11 cellular contexts compared by ENCODE assay signal in genomic region chr7:107119376-107120100, GRCh38.
"Had no signal": no experiment of that assay in that cellular context is flagged by ENCODE, and none has a peak within 500 bp of the region (broad histone marks: within the 10 kb centered on the region; RNA-seq: fewer than 3 reads in every experiment).

No MANE protein-coding gene starts in this region.

- H3K9me3 Mint-ChIP-seq: activated naive CD4-positive, alpha-beta T cell treated with anti-CD3 and anti-CD28 coated beads for 36 hours; dendritic cell treated with granulocyte-macrophage colony-stimulating factor and Interleukin-4, amounts not matched to agents 40 ng/mL and 50 ng/mL, for 4 days; memory B cell; nephron progenitor cell; T-cell had no signal

- H3K27ac ChIP-seq: body of pancreas, stomach had no signal

- H3K27me3 ChIP-seq: body of pancreas, stomach had no signal

- H3K4me1 Mint-ChIP-seq: memory B cell, T-cell had no signal

- H3K36me3 Mint-ChIP-seq: memory B cell, T-cell had no signal

- H3K36me3 ChIP-seq: stomach had no signal

- ATAC-seq: body of pancreas, left lobe of liver, T-cell had no signal

- H3K9me3 ChIP-seq: body of pancreas, stomach had no signal

- H3K4me3 Mint-ChIP-seq: activated naive CD4-positive, alpha-beta T cell treated with anti-CD3 and anti-CD28 coated beads for 36 hours; dendritic cell treated with granulocyte-macrophage colony-stimulating factor and Interleukin-4, amounts not matched to agents 40 ng/mL and 50 ng/mL, for 4 days; memory B cell; nephron progenitor cell; T-cell had no signal

- DNase-seq: activated CD4-positive, alpha-beta T cell treated with anti-CD3 and anti-CD28 coated beads for 4 hours; activated CD8-positive, alpha-beta memory T cell treated with anti-CD3 and anti-CD28 coated beads for 24 hours; activated naive CD4-positive, alpha-beta T cell treated with anti-CD3 and anti-CD28 coated beads for 36 hours; body of pancreas; nephron progenitor cell; stomach; T-cell; T1000 had no signal

- H3K27ac Mint-ChIP-seq: activated naive CD4-positive, alpha-beta T cell treated with anti-CD3 and anti-CD28 coated beads for 36 hours; dendritic cell treated with granulocyte-macrophage colony-stimulating factor and Interleukin-4, amounts not matched to agents 40 ng/mL and 50 ng/mL, for 4 days; memory B cell; nephron progenitor cell; T-cell had no signal

- H3K4me3 ChIP-seq: body of pancreas, stomach had no signal

- H3K27me3 Mint-ChIP-seq: dendritic cell treated with granulocyte-macrophage colony-stimulating factor and Interleukin-4, amounts not matched to agents 40 ng/mL and 50 ng/mL, for 4 days; memory B cell had no signal
